Comparison of ENCODE assay signal across 24 cellular contexts in genomic region chr4:137421796-137422195, GRCh38.
DNase-seq lines count a peak whose midpoint lies in the region; ATAC-seq and TF ChIP-seq lines count a peak whose summit lies in the region.
"Had no signal": no experiment of that assay in that cellular context is flagged by ENCODE, and none has a peak within 500 bp of the region (broad histone marks: within the 10 kb centered on the region; RNA-seq: fewer than 3 reads in every experiment).

No MANE protein-coding gene starts in this region.

- peak overlapping the region; percentile 29 for H2AFZ ChIP-seq in neuronal stem cell (ENCODE audit: low read length)
- H2AFZ ChIP-seq: neural progenitor cell had no signal

- H2BK5ac ChIP-seq in neuronal stem cell (ENCODE audit: low read length): no peak overlapping the region

- no CpG with 5 or more reads among the region's 8 CpGs for WGBS in neuronal stem cell (ENCODE audit: extremely low coverage in 2 of 2, insufficient read length in 2 of 2, insufficient replicate concordance in 1 of 2), 2 donors

- no peaks in the 10 kb centered on the region for H3K36me3 ChIP-seq in neuronal stem cell (replicated peaks in 1 of 2; ENCODE audit: control insufficient read depth in 2 of 2, insufficient read depth in 2 of 2, low read length in 2 of 2)
- H3K36me3 ChIP-seq: left ventricle myocardium inferior, neural progenitor cell, prostate gland, tibial artery had no signal

- H3K4me1 Mint-ChIP-seq in chondrocyte (ENCODE audit: low read depth): peaks cover 47% of the 10 kb centered on the region
- H3K4me1 Mint-ChIP-seq: activated CD4-positive, alpha-beta T cell treated with anti-CD3 and anti-CD28 coated beads, Interleukin-2, amount 10 ng/mL, durations not matched to agents 24 days and 14 days; activated naive CD8-positive, alpha-beta T cell treated with anti-CD3 and anti-CD28 coated beads, Interleukin-2, amount 50 U/mL, for 24 hours; CD8-positive, alpha-beta memory T cell; immature natural killer cell; neural progenitor cell; T-cell had no signal

- no peaks in the 10 kb centered on the region for H3K4me1 ChIP-seq in neuronal stem cell (ENCODE audit: control insufficient read depth in 2 of 2, insufficient read depth in 1 of 2, low read depth in 1 of 2, low read length in 2 of 2)
- H3K4me1 ChIP-seq: left ventricle myocardium inferior, neural progenitor cell, prostate gland, tibial artery had no signal

- H2BK120ac ChIP-seq in neuronal stem cell (ENCODE audit: low read depth, low read length): no peak overlapping the region

- H3K36me3 Mint-ChIP-seq in chondrocyte (ENCODE audit: low read depth): peaks cover 5% of the 10 kb centered on the region
- H3K36me3 Mint-ChIP-seq: CD8-positive, alpha-beta memory T cell; immature natural killer cell; neural progenitor cell; T-cell had no signal

- no peak overlapping the region for H3K4ac ChIP-seq in neuronal stem cell (ENCODE audit: low read length)

- no peak overlapping the region for H3K9ac ChIP-seq in neuronal stem cell (ENCODE audit: low read depth, low read length, poor library complexity)
- H3K9ac ChIP-seq: neural progenitor cell had no signal

- no peak overlapping the region for H2BK15ac ChIP-seq in neuronal stem cell (ENCODE audit: low read length)

- H4K8ac ChIP-seq in neuronal stem cell (ENCODE audit: low read depth, low read length): no peak overlapping the region

- no peak overlapping the region for H3K27ac ChIP-seq in neuronal stem cell (replicated peaks; ENCODE audit: low read length)
- H3K27ac ChIP-seq: left ventricle myocardium inferior, neural progenitor cell, prostate gland, tibial artery had no signal

- H3K4me2 ChIP-seq in neuronal stem cell (ENCODE audit: insufficient read depth, low read length, poor library complexity, severe bottlenecking): no peak overlapping the region
- H3K4me2 ChIP-seq: neural progenitor cell had no signal

- H2BK12ac ChIP-seq in neuronal stem cell (ENCODE audit: low read length): no peak overlapping the region

- H3K4me3 Mint-ChIP-seq in chondrocyte (ENCODE audit: unreplicated experiment): no peak overlapping the region
- H3K4me3 Mint-ChIP-seq: activated CD4-positive, alpha-beta T cell treated with anti-CD3 and anti-CD28 coated beads, Interleukin-2, amount 10 ng/mL, durations not matched to agents 24 days and 14 days; activated naive CD8-positive, alpha-beta T cell treated with anti-CD3 and anti-CD28 coated beads, Interleukin-2, amount 50 U/mL, for 24 hours; CD8-positive, alpha-beta memory T cell; immature natural killer cell; neural progenitor cell; T-cell had no signal

- no peak overlapping the region for H3K23ac ChIP-seq in neuronal stem cell (ENCODE audit: low read depth, low read length, poor library complexity)

- H4K91ac ChIP-seq in neuronal stem cell (ENCODE audit: low read depth, low read length, poor library complexity): no peak overlapping the region

- H3K27ac Mint-ChIP-seq in chondrocyte (ENCODE audit: unreplicated experiment): peak overlapping the region; percentile 15
- H3K27ac Mint-ChIP-seq: activated CD4-positive, alpha-beta T cell treated with anti-CD3 and anti-CD28 coated beads, Interleukin-2, amount 10 ng/mL, durations not matched to agents 24 days and 14 days; activated naive CD8-positive, alpha-beta T cell treated with anti-CD3 and anti-CD28 coated beads, Interleukin-2, amount 50 U/mL, for 24 hours; activated T-helper 2 cell treated with anti-CD3 and anti-CD28 coated beads, Interferon-gamma antibody, Interleukin-2, Interleukin-4, amounts not matched to agents 10 μg/mL and 5 μg/mL and 100 μg/mL, durations not matched to agents 14 hours and 24 hours and 36 hours; CD8-positive, alpha-beta memory T cell; immature natural killer cell; neural progenitor cell; T-cell had no signal

- peak; percentile 4 for DNase-seq in ELF-1 (ENCODE audit: low read depth, low spot score)
- DNase-seq in NB4 (ENCODE audit: low read depth): peak; percentile 12
- no peak for DNase-seq in chondrocyte (ENCODE audit: low spot score)
- DNase-seq in neuronal stem cell (ENCODE audit: low spot score): no peak
- DNase-seq in activated T-cell treated with anti-CD3 and anti-CD28 coated beads for 4 hours: no peak
- no peak for DNase-seq in NK-92 (lab: John Stamatoyannopoulos, UW; ENCODE audit: unreplicated experiment)
- DNase-seq: activated CD4-positive, alpha-beta T cell treated with anti-CD3 and anti-CD28 coated beads, Interleukin-2, amount 10 ng/mL, durations not matched to agents 24 days and 14 days; activated naive CD8-positive, alpha-beta T cell treated with anti-CD3 and anti-CD28 coated beads, Interleukin-2, amount 50 U/mL, for 24 hours; CD8-positive, alpha-beta memory T cell; central memory CD4-positive, alpha-beta T cell; DMS53; effector CD4-positive, alpha-beta T cell; immature natural killer cell; left ventricle myocardium inferior; NCI-H1436; NCI-H524; stimulated activated naive CD4-positive, alpha-beta T cell treated with Interleukin-2 at 50 U/mL for 16 hours; T-cell; tibial artery had no signal

- H3K14ac ChIP-seq in neuronal stem cell (ENCODE audit: low read length): no peak overlapping the region

- ATAC-seq in HG02852 (IDR thresholded peaks at IDR 0.05; ENCODE audit: unreplicated experiment): no peak
- no peak for ATAC-seq in HG02970 (IDR thresholded peaks at IDR 0.05; ENCODE audit: low FRiP score, unreplicated experiment)
- ATAC-seq: activated naive CD8-positive, alpha-beta T cell treated with anti-CD3 and anti-CD28 coated beads, Interleukin-2, amount 50 U/mL, for 24 hours; T-cell had no signal

- H3K9me3 Mint-ChIP-seq in chondrocyte (ENCODE audit: low read depth): peaks cover 20% of the 10 kb centered on the region

- TF ChIP-seq POLR2A in NB4 (IDR thresholded peaks at IDR 0.05; ENCODE audit: extremely low read depth, insufficient read length): no peak

- no peak for TF ChIP-seq CTCF in NB4 (IDR thresholded peaks at IDR 0.05; ENCODE audit: low read depth, low read length)
- no peak for TF ChIP-seq CTCF in chondrocyte (IDR thresholded peaks at IDR 0.05)

- H3K9me3 ChIP-seq in neuronal stem cell (replicated peaks in 1 of 2; ENCODE audit: control insufficient read depth in 2 of 2, insufficient read depth in 1 of 2, low read depth in 1 of 2, low read length in 2 of 2): no peaks in the 10 kb centered on the region
- H3K9me3 ChIP-seq: prostate gland, tibial artery had no signal

- H3K79me1 ChIP-seq in neuronal stem cell (ENCODE audit: low read depth, low read length): no peaks in the 10 kb centered on the region

- no peak overlapping the region for H2AK5ac ChIP-seq in neuronal stem cell (ENCODE audit: low read depth, low read length)

- H3K4me3 ChIP-seq in NB4 (ENCODE audit: low read depth, low read length): no peak overlapping the region
- H3K4me3 ChIP-seq in neuronal stem cell (ENCODE audit: low read length in 2 of 2): no peak overlapping the region
- H3K4me3 ChIP-seq: left ventricle myocardium inferior, neural progenitor cell, prostate gland, tibial artery had no signal

- H3K27me3 ChIP-seq in neuronal stem cell (ENCODE audit: control insufficient read depth in 3 of 3, insufficient read depth in 3 of 3, low read depth in 1 of 3, low read length in 3 of 3): no peaks in the 10 kb centered on the region
- H3K27me3 ChIP-seq: neural progenitor cell, tibial artery had no signal

- H3K18ac ChIP-seq in neuronal stem cell (ENCODE audit: low read length): no peak overlapping the region

- H3K27me3 Mint-ChIP-seq in chondrocyte (ENCODE audit: low read depth): no peaks in the 10 kb centered on the region
- H3K27me3 Mint-ChIP-seq: activated CD4-positive, alpha-beta T cell treated with anti-CD3 and anti-CD28 coated beads, Interleukin-2, amount 10 ng/mL, durations not matched to agents 24 days and 14 days; activated naive CD8-positive, alpha-beta T cell treated with anti-CD3 and anti-CD28 coated beads, Interleukin-2, amount 50 U/mL, for 24 hours; CD8-positive, alpha-beta memory T cell; T-cell had no signal

Comparison
In these comparisons a context has a peak if more than half of its experiments do, and no peak if none do; other contexts are left out.
1. DNase-seq: peak in ELF-1 (single experiment) and NB4 (single experiment); none in chondrocyte (single experiment), neuronal stem cell (single experiment), activated T-cell treated with anti-CD3 and anti-CD28 coated beads for 4 hours (single experiment) and NK-92 (single experiment).